ENCODE assay signal across 9 cellular contexts in the genomic region with DNA sequence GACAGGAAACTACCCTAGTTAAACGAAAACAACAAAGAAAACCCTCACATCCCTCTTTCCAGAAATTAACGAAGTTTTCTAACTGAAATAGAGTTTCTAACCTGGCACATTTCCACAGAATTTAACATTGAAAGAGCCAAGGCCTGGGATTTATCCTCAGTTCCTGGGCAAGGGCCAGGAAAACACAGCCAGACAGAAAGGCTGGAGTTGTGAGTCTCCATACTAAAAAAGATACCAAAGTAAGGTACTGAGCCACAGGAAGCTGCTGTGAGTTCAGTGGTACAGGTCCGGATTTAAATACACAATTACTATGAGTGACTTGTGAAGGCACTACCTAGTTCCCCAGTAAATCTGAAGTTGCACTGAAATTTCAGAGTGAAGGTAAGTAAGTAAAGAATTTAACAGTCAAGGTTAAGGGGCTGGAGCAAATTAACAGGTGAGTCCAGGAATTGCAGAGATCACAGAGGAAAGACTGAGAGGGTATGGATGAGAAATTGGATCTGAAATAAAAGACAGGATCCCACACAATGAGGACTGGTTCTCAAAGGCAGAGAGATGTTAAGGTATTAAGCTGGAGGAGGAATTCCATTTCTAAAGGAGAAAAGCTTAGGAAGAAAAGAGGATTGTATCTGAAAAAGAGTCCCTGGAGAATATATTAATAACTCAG. TPM values are rescaled to one million over a fixed set of nuclear protein-coding genes. Genes with fewer than 3 reads are reported as not detected.
DNase-seq lines count a peak whose midpoint lies in the region; ATAC-seq and FAIRE-seq lines count a peak whose summit lies in the region.
"Had no signal": no experiment of that assay in that cellular context is flagged by ENCODE, and none has a peak within 500 bp of the region (broad histone marks: within the 10 kb centered on the region; RNA-seq: fewer than 3 reads in every experiment).

No MANE protein-coding gene starts in this region.

- peaks cover 4% of the 10 kb centered on the region for H3K27me3 Mint-ChIP-seq in activated CD4-positive, alpha-beta T cell treated with anti-CD3 and anti-CD28 coated beads, Interleukin-2, amount 10 ng/mL, durations not matched to agents 7 days and 5 days

- H3K4me1 ChIP-seq in adipocyte (ENCODE audit: control insufficient read depth, insufficient read depth, low read length) (peaks cover 55% of the 10 kb centered on the region), iPS-15b (ENCODE audit: control insufficient read depth, insufficient read depth, low read length) (peaks cover 4% of the 10 kb centered on the region)

- no peak for FAIRE-seq in RCC 7860 (lab: Jason Lieb, UNC)
- FAIRE-seq: colon had no signal

- H3K36me3 ChIP-seq in adipocyte (ENCODE audit: control insufficient read depth, insufficient read depth, low read length, severe bottlenecking) (peaks cover under 1% of the 10 kb centered on the region), iPS-15b (ENCODE audit: control insufficient read depth, insufficient read depth, low read length) (no peaks in the 10 kb centered on the region)

- H3K9me3 ChIP-seq in adipocyte (ENCODE audit: control insufficient read depth, low read length) (no peaks in the 10 kb centered on the region), iPS-15b (ENCODE audit: control insufficient read depth, insufficient read depth, low read length) (no peaks in the 10 kb centered on the region)

- peaks cover 9% of the 10 kb centered on the region for H3K36me3 Mint-ChIP-seq in activated CD4-positive, alpha-beta T cell treated with anti-CD3 and anti-CD28 coated beads, Interleukin-2, amount 10 ng/mL, durations not matched to agents 7 days and 5 days (ENCODE audit: low read depth)

- CTCF ChIA-PET in activated CD4-positive, alpha-beta T cell treated with anti-CD3 and anti-CD28 coated beads, Interleukin-2, amount 10 ng/mL, durations not matched to agents 7 days and 5 days (lab: Charles Lee), result interaction anchor here (0.6 to 1.3 kb wide), 4 partner anchors 8 to 75 kb away, joined by 3 to 5 read pairs (median 4); no protein-coding TSS in a partner anchor

- POLR2A ChIA-PET in activated CD4-positive, alpha-beta T cell treated with anti-CD3 and anti-CD28 coated beads, Interleukin-2, amount 10 ng/mL, durations not matched to agents 7 days and 5 days (lab: Charles Lee), result no interaction called here

- no peaks in the 10 kb centered on the region for H3K9me3 Mint-ChIP-seq in activated CD4-positive, alpha-beta T cell treated with anti-CD3 and anti-CD28 coated beads, Interleukin-2, amount 10 ng/mL, durations not matched to agents 7 days and 5 days

- H3K27me3 ChIP-seq in adipocyte (replicated peaks; ENCODE audit: control insufficient read depth, insufficient read depth, low read length) (no peaks in the 10 kb centered on the region), iPS-15b (ENCODE audit: control insufficient read depth, insufficient read depth, low read length) (peaks cover 68% of the 10 kb centered on the region)

- peaks cover 77% of the 10 kb centered on the region for H3K4me1 Mint-ChIP-seq in activated CD4-positive, alpha-beta T cell treated with anti-CD3 and anti-CD28 coated beads, Interleukin-2, amount 10 ng/mL, durations not matched to agents 7 days and 5 days

- no peak for DNase-seq in activated CD4-positive, alpha-beta T cell treated with anti-CD3 and anti-CD28 coated beads, Interleukin-2, amount 10 ng/mL, durations not matched to agents 7 days and 5 days
- no peak for DNase-seq in activated CD4-positive, alpha-beta T cell treated with anti-CD3 and anti-CD28 coated beads, Interleukin-2, amount 50 U/mL, for 4 hours
- DNase-seq in adipocyte (ENCODE audit: low read depth) (peak; percentile 72), RCC 7860 (ENCODE audit: low spot score) (no peak)
- no peak for DNase-seq in activated CD4-positive, CD25-positive, alpha-beta regulatory T cell (lab: John Stamatoyannopoulos, UW)

- ATAC-seq in HG03139 (IDR thresholded peaks at IDR 0.05; ENCODE audit: unreplicated experiment), result no peak

- H3K9ac ChIP-seq in adipocyte (ENCODE audit: low read length), result peak overlapping the region; percentile 91
- no peak overlapping the region for H3K9ac ChIP-seq in iPS-15b (ENCODE audit: low read depth, low read length)

- H3K4me3 ChIP-seq in adipocyte (ENCODE audit: low read length) (peak overlapping the region; percentile 91), iPS-15b (ENCODE audit: low read depth, low read length) (peak overlapping the region; percentile 75), skin epidermis (peak overlapping the region; percentile 59 to 83 (median 74))

- peak overlapping the region in 20 of 21 experiments; percentile 75 to 97 (median 89) for H3K27ac ChIP-seq in skin epidermis

- H3K27ac Mint-ChIP-seq in activated CD4-positive, alpha-beta T cell treated with anti-CD3 and anti-CD28 coated beads, Interleukin-2, amount 10 ng/mL, durations not matched to agents 7 days and 5 days, result peak overlapping the region; percentile 90

- H3K4me3 Mint-ChIP-seq in activated CD4-positive, alpha-beta T cell treated with anti-CD3 and anti-CD28 coated beads, Interleukin-2, amount 10 ng/mL, durations not matched to agents 7 days and 5 days, result peak overlapping the region; percentile 79

RNA-seq across cellular contexts. Expression of a gene that starts 0.9 kb away (rescaled TPM):
- total RNA-seq in activated CD4-positive, alpha-beta T cell treated with anti-CD3 and anti-CD28 coated beads, Interleukin-2, amount 10 ng/mL, durations not matched to agents 7 days and 5 days, result 10 to 100 TPM; 49.5 to 57.5 TPM

RNA-seq across cellular contexts. Expression of a gene that starts 7.5 kb away (rescaled TPM):
- 1 to 10 TPM; 2.0 to 2.2 TPM for total RNA-seq in activated CD4-positive, alpha-beta T cell treated with anti-CD3 and anti-CD28 coated beads, Interleukin-2, amount 10 ng/mL, durations not matched to agents 7 days and 5 days

RNA-seq across cellular contexts. Expression of a gene that starts 7.6 kb away (rescaled TPM):
- total RNA-seq in activated CD4-positive, alpha-beta T cell treated with anti-CD3 and anti-CD28 coated beads, Interleukin-2, amount 10 ng/mL, durations not matched to agents 7 days and 5 days, result 10 to 100 TPM; 27.3 to 29.2 TPM

RNA-seq across cellular contexts. Expression of a gene that starts 29.6 kb away (rescaled TPM):
- total RNA-seq in activated CD4-positive, alpha-beta T cell treated with anti-CD3 and anti-CD28 coated beads, Interleukin-2, amount 10 ng/mL, durations not matched to agents 7 days and 5 days, result 100 to 1,000 TPM; 175 to 188 TPM

RNA-seq across cellular contexts. Expression of a gene that starts 38.4 kb away (rescaled TPM):
- total RNA-seq in activated CD4-positive, alpha-beta T cell treated with anti-CD3 and anti-CD28 coated beads, Interleukin-2, amount 10 ng/mL, durations not matched to agents 7 days and 5 days, result 10 to 100 TPM; 36.9 to 44.6 TPM
